1 cellular context compared by ENCODE assay signal in the genomic region with DNA sequence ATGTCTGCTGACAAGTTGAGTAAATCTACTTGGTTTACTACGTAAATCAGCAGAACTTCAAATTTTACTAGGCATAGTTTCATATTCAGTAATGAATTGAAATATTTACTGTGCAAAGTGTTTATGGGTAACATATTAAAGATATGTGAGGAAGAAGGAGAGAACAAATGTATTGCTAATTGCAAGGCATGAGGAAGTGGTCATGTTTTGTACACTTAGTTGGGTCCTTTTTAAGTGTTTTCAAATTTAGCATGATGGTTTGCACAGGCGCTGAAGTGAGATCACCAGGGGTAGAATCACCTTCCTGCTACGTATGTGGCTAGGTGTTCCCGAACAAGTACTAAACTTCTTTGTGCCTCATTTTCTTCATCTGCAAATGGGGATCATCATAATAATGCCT.
TF ChIP-seq lines count a peak whose summit lies in the region.

No MANE protein-coding gene starts in this region.

TF ChIP-seq in GM12878, 131 proteins besides CTCF, POLR2A, EP300 and RAD21 (continued from another document):
- TF ChIP-seq CEBPB (IDR thresholded peaks at IDR 0.05; ENCODE audit: borderline replicate concordance in 1 of 2, low read depth in 2 of 2, low read length in 2 of 2): no peak
